ENCODE assay signal across 1 cellular context in genomic region chr7:128103498-128104108, GRCh38.
TF ChIP-seq lines count a peak whose summit lies in the region.

No MANE protein-coding gene starts in this region.

TF ChIP-seq in HepG2, 621 proteins besides CTCF, POLR2A, EP300 and RAD21 (continued from another document and continues in another):
- TF ChIP-seq POGK (CRISPR knock-in tag; conservative IDR thresholded peaks at IDR 0.05) (peak; percentile 83), TIGD3 (CRISPR knock-in tag; IDR thresholded peaks at IDR 0.05; ENCODE audit: borderline replicate concordance) (no peak), ZMAT5 (CRISPR knock-in tag; IDR thresholded peaks at IDR 0.05; ENCODE audit: borderline replicate concordance, low read depth) (no peak), RERE (CRISPR knock-in tag; IDR thresholded peaks at IDR 0.05; ENCODE audit: low read depth) (0 out of 2 replicates have a peak, but pooled peaks have one; percentile 40), ZBTB4 (CRISPR knock-in tag; IDR thresholded peaks at IDR 0.05; ENCODE audit: borderline replicate concordance) (0 out of 2 replicates have a peak, but pooled peaks have one; percentile 37), MAX (IDR thresholded peaks at IDR 0.05) (peak; percentile 79), PBX3 (CRISPR knock-in tag; IDR thresholded peaks at IDR 0.05; ENCODE audit: borderline replicate concordance) (no peak), ZNF619 (CRISPR knock-in tag; IDR thresholded peaks at IDR 0.05) (0 out of 2 replicates have a peak, but pooled peaks have one; percentile 36), ZFP37 (CRISPR knock-in tag; IDR thresholded peaks at IDR 0.05; ENCODE audit: borderline replicate concordance) (no peak), TARDBP (CRISPR knock-in tag; IDR thresholded peaks at IDR 0.05) (peak; percentile 88; the same call in 1 of the 2 replicates), ZNF850 (CRISPR knock-in tag; conservative IDR thresholded peaks at IDR 0.05) (no peak), ZNF207 (IDR thresholded peaks at IDR 0.05; ENCODE audit: borderline replicate concordance) (no peak), ZNF775 (CRISPR knock-in tag; IDR thresholded peaks at IDR 0.05; ENCODE audit: borderline replicate concordance) (no peak), ZNF558 (CRISPR knock-in tag; IDR thresholded peaks at IDR 0.05; ENCODE audit: borderline replicate concordance) (no peak), CHD2 (IDR thresholded peaks at IDR 0.05; ENCODE audit: low read depth, low read length) (0 out of 2 replicates have a peak, but pooled peaks have one; percentile 25), TCF7L2 (IDR thresholded peaks at IDR 0.05; ENCODE audit: low read depth, low read length) (no peak), NFIB (CRISPR knock-in tag; IDR thresholded peaks at IDR 0.05; ENCODE audit: borderline replicate concordance) (0 out of 2 replicates have a peak, but pooled peaks have one; percentile 36), GPN1 (CRISPR knock-in tag; IDR thresholded peaks at IDR 0.05; ENCODE audit: borderline replicate concordance) (no peak), ZC3H13 (CRISPR knock-in tag; IDR thresholded peaks at IDR 0.05) (no peak; the same call in 1 of the 2 replicates), ZBED4 (CRISPR knock-in tag; IDR thresholded peaks at IDR 0.05; ENCODE audit: borderline replicate concordance) (peak; percentile 74; the same call in 1 of the 2 replicates), MEIS1 (CRISPR knock-in tag; IDR thresholded peaks at IDR 0.05; ENCODE audit: borderline replicate concordance) (no peak), XBP1 (CRISPR knock-in tag; IDR thresholded peaks at IDR 0.05) (no peak), SRSF1 (optimal IDR thresholded peaks at IDR 0.05; ENCODE audit: low read depth, low read length) (no peak), EZH2 (conservative IDR thresholded peaks at IDR 0.05; ENCODE audit: low read depth, low read length) (no peak), SMARCC2 (IDR thresholded peaks at IDR 0.05) (no peak), ATF2 (CRISPR knock-in tag; IDR thresholded peaks at IDR 0.05) (peak; percentile 38; the same call in 1 of the 2 replicates), ZNF614 (CRISPR knock-in tag; IDR thresholded peaks at IDR 0.05; ENCODE audit: borderline replicate concordance) (peak; percentile 87; the same call in 1 of the 2 replicates)
